24 cellular contexts compared by ENCODE assay signal in the genomic region with DNA sequence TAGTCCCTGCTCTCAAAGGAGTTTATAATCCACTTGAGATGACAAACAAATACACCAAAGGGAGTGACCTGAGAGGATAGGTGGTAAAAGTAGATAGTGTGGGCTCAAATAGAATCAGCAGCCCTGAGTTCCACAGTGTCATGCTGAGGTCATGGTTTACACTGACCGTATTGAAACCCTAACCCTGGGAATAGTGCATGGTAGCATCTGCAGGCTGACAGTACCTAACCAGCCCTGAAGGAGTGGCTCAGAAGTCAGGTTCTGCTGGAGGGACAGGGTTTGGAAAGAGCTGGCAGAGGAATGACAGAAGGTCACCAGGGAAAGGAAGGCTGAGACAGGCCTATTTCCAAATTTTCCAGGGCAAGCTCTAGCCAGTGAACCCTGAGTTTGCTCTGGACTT. TPM values are rescaled to one million over a fixed set of nuclear protein-coding genes. Genes with fewer than 3 reads are reported as not detected.
"Had no signal": no experiment of that assay in that cellular context is flagged by ENCODE, and none has a peak within 500 bp of the region (broad histone marks: within the 10 kb centered on the region; RNA-seq: fewer than 3 reads in every experiment).

No MANE protein-coding gene starts in this region.

- H3K9ac ChIP-seq: neural progenitor cell, parathyroid adenoma had no signal

- ATAC-seq: left lung; mucosa of descending colon; sciatic nerve; stimulated activated memory B cell treated with anti-CD40 and anti-IgM and Interleukin-4, amounts not matched to agents 10 μg/mL and 1 μg/mL and 100 μg/mL, for 72 hours; stimulated activated naive CD8-positive, alpha-beta T cell treated with anti-CD3 and anti-CD28 coated beads, Interleukin-15, Interleukin-2, amounts not matched to agents 100 U/mL and 50 U/mL, for 24 hours had no signal

- FAIRE-seq: endometrium, frontal cortex, keratinocyte had no signal

- H3K4me1 ChIP-seq: colonic mucosa, left lung, neural progenitor cell, parathyroid adenoma, right atrium auricular region, thyroid gland, vagina had no signal

- H3K4me3 Mint-ChIP-seq: dendritic cell treated with granulocyte-macrophage colony-stimulating factor and Interleukin-4, amounts not matched to agents 40 ng/mL and 50 ng/mL, for 4 days; mesothelial cell of epicardium; naive B cell; nephron; neural progenitor cell; stimulated activated memory B cell treated with anti-CD40 and anti-IgM and Interleukin-4, amounts not matched to agents 10 μg/mL and 1 μg/mL and 100 μg/mL, for 72 hours had no signal

- DNase-seq: colonic mucosa; effector memory CD4-positive, alpha-beta T cell; left lung; mesenchymal stem cell; mucosa of descending colon; naive B cell; stimulated activated CD4-positive, alpha-beta T cell treated with anti-CD3 and anti-CD28 coated beads, Interleukin-2, amount 100 ng/mL, for 24 hours; stimulated activated CD4-positive, alpha-beta T cell treated with anti-CD3 and anti-CD28 coated beads, Interleukin-4, amount 100 ng/mL, for 4 hours; stimulated activated naive CD8-positive, alpha-beta T cell treated with anti-CD3 and anti-CD28 coated beads, Interleukin-15, Interleukin-2, amounts not matched to agents 100 U/mL and 50 U/mL, for 24 hours; thyroid gland; trophoblast cell had no signal

- H3K36me3 ChIP-seq: colonic mucosa, neural progenitor cell, thyroid gland had no signal

- H3K9me3 ChIP-seq: colonic mucosa, thyroid gland, vagina had no signal

- H3K27ac ChIP-seq: colonic mucosa, left lung, neural progenitor cell, parathyroid adenoma, right atrium auricular region, thyroid gland, vagina had no signal

- H3K4me1 Mint-ChIP-seq: mesothelial cell of epicardium; naive B cell; nephron; neural progenitor cell; stimulated activated memory B cell treated with anti-CD40 and anti-IgM and Interleukin-4, amounts not matched to agents 10 μg/mL and 1 μg/mL and 100 μg/mL, for 72 hours had no signal

- H3K27me3 ChIP-seq: colonic mucosa, left lung, neural progenitor cell, right atrium auricular region, thyroid gland, vagina had no signal

- H3K27me3 Mint-ChIP-seq: dendritic cell treated with granulocyte-macrophage colony-stimulating factor and Interleukin-4, amounts not matched to agents 40 ng/mL and 50 ng/mL, for 4 days; naive B cell; progenitor cell of endocrine pancreas; stimulated activated memory B cell treated with anti-CD40 and anti-IgM and Interleukin-4, amounts not matched to agents 10 μg/mL and 1 μg/mL and 100 μg/mL, for 72 hours had no signal

- H3K27ac Mint-ChIP-seq: dendritic cell treated with granulocyte-macrophage colony-stimulating factor and Interleukin-4, amounts not matched to agents 40 ng/mL and 50 ng/mL, for 4 days; mesothelial cell of epicardium; naive B cell; nephron; neural progenitor cell; progenitor cell of endocrine pancreas; stimulated activated memory B cell treated with anti-CD40 and anti-IgM and Interleukin-4, amounts not matched to agents 10 μg/mL and 1 μg/mL and 100 μg/mL, for 72 hours had no signal

- H3K4me3 ChIP-seq: colonic mucosa, left lung, mucosa of descending colon, neural progenitor cell, right atrium auricular region, thyroid gland, vagina had no signal

RNA-seq across cellular contexts. Expression of gene TMPRSS5, which starts 9.2 kb away (rescaled TPM):
- total RNA-seq: vagina had no signal
